17 cellular contexts compared by ENCODE assay signal in genomic region chr4:92101609-92102231, GRCh38.
DNase-seq lines count a peak whose midpoint lies in the region; ATAC-seq and TF ChIP-seq lines count a peak whose summit lies in the region.
"Had no signal": no experiment of that assay in that cellular context is flagged by ENCODE, and none has a peak within 500 bp of the region (broad histone marks: within the 10 kb centered on the region; RNA-seq: fewer than 3 reads in every experiment).

No MANE protein-coding gene starts in this region.

- ATAC-seq in activated CD4-positive, alpha-beta T cell treated with anti-CD3 and anti-CD28 coated beads for 36 hours, result no peak
- ATAC-seq: activated naive CD8-positive, alpha-beta T cell treated with anti-CD3 and anti-CD28 coated beads, Interleukin-2, amount 50 U/mL, for 24 hours; activated T-cell treated with anti-CD3 and anti-CD28 coated beads, Interleukin-2, amount 50 U/mL, for 72 hours; stimulated activated naive CD8-positive, alpha-beta T cell treated with anti-CD3 and anti-CD28 coated beads, Interleukin-15, amount 100 ng/mL, for 72 hours had no signal

- intact Hi-C loops in activated CD4-positive, alpha-beta T cell treated with anti-CD3 and anti-CD28 coated beads for 36 hours (cut with DNase I, micrococcal nuclease), result no loop called here

- H3K4me1 ChIP-seq in HAP-1, result no peaks in the 10 kb centered on the region
- H3K4me1 ChIP-seq: Peyer's patch had no signal

- in situ Hi-C loops in astrocyte of the cerebellum (cut with HindIII; ENCODE audit: low sequenced_read_pairs) (no loop called here), HAP-1 (cut with MboI; ENCODE audit: low sequenced_read_pairs) (no loop called here)

- no peak overlapping the region for H3K4me3 ChIP-seq in astrocyte of the cerebellum (ENCODE audit: low read depth, low read length)
- H3K4me3 ChIP-seq in fibroblast of villous mesenchyme (ENCODE audit: low read depth, low read length), result no peak overlapping the region
- no peak overlapping the region for H3K4me3 ChIP-seq in HAP-1
- H3K4me3 ChIP-seq: Peyer's patch, skin epidermis had no signal

- peak; percentile 42 for DNase-seq in A172 (ENCODE audit: low spot score)
- DNase-seq in MV-4-11 (lab: John Stamatoyannopoulos, UW), result peak; percentile 82
- DNase-seq in astrocyte of the cerebellum (ENCODE audit: low read depth), result peak; percentile 75
- peak; percentile 0 for DNase-seq in fibroblast of villous mesenchyme (ENCODE audit: low read depth)
- DNase-seq in HAP-1 (ENCODE audit: low spot score in 2 of 2), result no peak
- no peak for DNase-seq in mesenteric fat pad (ENCODE audit: low spot score)
- DNase-seq in anterior cingulate cortex (lab: John Stamatoyannopoulos, UW), result no peak
- no peak for DNase-seq in activated CD4-positive, alpha-beta T cell treated with anti-CD3 and anti-CD28 coated beads for 36 hours
- DNase-seq: activated CD4-positive, alpha-beta T cell treated with anti-CD3 and anti-CD28 coated beads, Interleukin-2, amount 50 U/mL, for 1 hour; activated naive CD8-positive, alpha-beta T cell treated with anti-CD3 and anti-CD28 coated beads, Interleukin-2, amount 50 U/mL, for 24 hours; activated T-cell treated with anti-CD3 and anti-CD28 coated beads, Interleukin-2, amount 50 U/mL, for 72 hours; cortex of kidney; NCI-H1105; NCI-H524; Peyer's patch; stimulated activated naive CD8-positive, alpha-beta T cell treated with anti-CD3 and anti-CD28 coated beads, Interleukin-15, amount 100 ng/mL, for 72 hours had no signal

- no peaks in the 10 kb centered on the region for H3K27me3 ChIP-seq in HAP-1 (ENCODE audit: low read depth)
- H3K27me3 ChIP-seq: Peyer's patch had no signal

- H3K36me3 Mint-ChIP-seq in activated CD4-positive, alpha-beta T cell treated with anti-CD3 and anti-CD28 coated beads for 36 hours (ENCODE audit: low read depth), result no peaks in the 10 kb centered on the region

- POLR2A ChIA-PET in activated CD4-positive, alpha-beta T cell treated with anti-CD3 and anti-CD28 coated beads for 36 hours (lab: Charles Lee), result no interaction called here

- H3K27me3 Mint-ChIP-seq in activated CD4-positive, alpha-beta T cell treated with anti-CD3 and anti-CD28 coated beads for 36 hours, result no peaks in the 10 kb centered on the region
- H3K27me3 Mint-ChIP-seq: activated naive CD8-positive, alpha-beta T cell treated with anti-CD3 and anti-CD28 coated beads, Interleukin-2, amount 50 U/mL, for 24 hours; stimulated activated naive CD8-positive, alpha-beta T cell treated with anti-CD3 and anti-CD28 coated beads, Interleukin-15, amount 100 ng/mL, for 72 hours had no signal

- no peak overlapping the region for H3K27ac Mint-ChIP-seq in activated CD4-positive, alpha-beta T cell treated with anti-CD3 and anti-CD28 coated beads for 36 hours
- H3K27ac Mint-ChIP-seq: activated naive CD8-positive, alpha-beta T cell treated with anti-CD3 and anti-CD28 coated beads, Interleukin-2, amount 50 U/mL, for 24 hours; activated T-cell treated with anti-CD3 and anti-CD28 coated beads, Interleukin-2, amount 50 U/mL, for 72 hours; stimulated activated naive CD8-positive, alpha-beta T cell treated with anti-CD3 and anti-CD28 coated beads, Interleukin-15, amount 100 ng/mL, for 72 hours had no signal

- TF ChIP-seq CTCF in astrocyte of the cerebellum (IDR thresholded peaks at IDR 0.05; ENCODE audit: low read depth, low read length, missing control alignments) (no peak), fibroblast of villous mesenchyme (IDR thresholded peaks at IDR 0.05; ENCODE audit: insufficient read depth, low read depth, low read length) (no peak)

- no peaks in the 10 kb centered on the region for H3K9me3 ChIP-seq in HAP-1
- H3K9me3 ChIP-seq: Peyer's patch had no signal

- no peak overlapping the region for H3K4me3 Mint-ChIP-seq in activated CD4-positive, alpha-beta T cell treated with anti-CD3 and anti-CD28 coated beads for 36 hours
- H3K4me3 Mint-ChIP-seq: activated naive CD8-positive, alpha-beta T cell treated with anti-CD3 and anti-CD28 coated beads, Interleukin-2, amount 50 U/mL, for 24 hours; activated T-cell treated with anti-CD3 and anti-CD28 coated beads, Interleukin-2, amount 50 U/mL, for 72 hours; stimulated activated naive CD8-positive, alpha-beta T cell treated with anti-CD3 and anti-CD28 coated beads, Interleukin-15, amount 100 ng/mL, for 72 hours had no signal

- CTCF ChIA-PET in activated CD4-positive, alpha-beta T cell treated with anti-CD3 and anti-CD28 coated beads for 36 hours (lab: Charles Lee), result no interaction called here

- H3K36me3 ChIP-seq in HAP-1 (replicated peaks), result no peaks in the 10 kb centered on the region
- H3K36me3 ChIP-seq: Peyer's patch had no signal

- H3K4me1 Mint-ChIP-seq in activated CD4-positive, alpha-beta T cell treated with anti-CD3 and anti-CD28 coated beads for 36 hours, result no peaks in the 10 kb centered on the region
- H3K4me1 Mint-ChIP-seq: activated naive CD8-positive, alpha-beta T cell treated with anti-CD3 and anti-CD28 coated beads, Interleukin-2, amount 50 U/mL, for 24 hours; stimulated activated naive CD8-positive, alpha-beta T cell treated with anti-CD3 and anti-CD28 coated beads, Interleukin-15, amount 100 ng/mL, for 72 hours had no signal

- H3K9me3 Mint-ChIP-seq in activated CD4-positive, alpha-beta T cell treated with anti-CD3 and anti-CD28 coated beads for 36 hours (ENCODE audit: low read depth), result no peaks in the 10 kb centered on the region

Comparison
In these comparisons a context has a peak if more than half of its experiments do, and no peak if none do; other contexts are left out.
1. DNase-seq: peak in A172 (single experiment), MV-4-11 (single experiment), astrocyte of the cerebellum (single experiment) and fibroblast of villous mesenchyme (single experiment); none in HAP-1 (0 of 2), mesenteric fat pad (single experiment), anterior cingulate cortex (0 of 58) and activated CD4-positive, alpha-beta T cell treated with anti-CD3 and anti-CD28 coated beads for 36 hours (single experiment).